Comparison of ENCODE assay signal across 24 cellular contexts in genomic region chr5:68436686-68437520, GRCh38.
DNase-seq lines count a peak whose midpoint lies in the region; ATAC-seq and TF ChIP-seq lines count a peak whose summit lies in the region.
"Had no signal": no experiment of that assay in that cellular context is flagged by ENCODE, and none has a peak within 500 bp of the region (broad histone marks: within the 10 kb centered on the region; RNA-seq: fewer than 3 reads in every experiment).

No MANE protein-coding gene starts in this region.

- H3K9me3 Mint-ChIP-seq in activated naive CD4-positive, alpha-beta T cell treated with anti-CD3 and anti-CD28 coated beads for 36 hours = no peaks in the 10 kb centered on the region
- H3K9me3 Mint-ChIP-seq: brain; natural killer cell treated with Interleukin-12 subunit alpha and Interleukin-12 subunit beta and Interleukin-15 and Interleukin-18, amount 100 ng/mL, for 72 hours had no signal

- CTCF ChIA-PET in IMR-90 (lab: Yijun Ruan, JAX) = interaction anchor here (1.1 kb wide), 1 partner anchor 150 kb away, joined by 3 read pairs; no protein-coding TSS in a partner anchor
- CTCF ChIA-PET in activated naive CD4-positive, alpha-beta T cell treated with anti-CD3 and anti-CD28 coated beads for 36 hours (lab: Charles Lee) = no interaction called here

- no peaks in the 10 kb centered on the region for H3K36me3 Mint-ChIP-seq in activated naive CD4-positive, alpha-beta T cell treated with anti-CD3 and anti-CD28 coated beads for 36 hours (ENCODE audit: low read depth)
- H3K36me3 Mint-ChIP-seq: brain; natural killer cell treated with Interleukin-12 subunit alpha and Interleukin-12 subunit beta and Interleukin-15 and Interleukin-18, amount 100 ng/mL, for 72 hours had no signal

- no peaks in the 10 kb centered on the region for H3K9me3 ChIP-seq in IMR-90 (ENCODE audit: control insufficient read depth, insufficient read depth, low read length)
- H3K9me3 ChIP-seq: colonic mucosa, vagina had no signal

- H3K14ac ChIP-seq in IMR-90 (replicated peaks; ENCODE audit: low read depth, low read length) = 0 out of 2 replicates have a peak overlapping the region, but pooled peaks have one; percentile 54

- peak overlapping the region; percentile 34; the same call in 1 of the 2 replicates for H4K5ac ChIP-seq in IMR-90 (ENCODE audit: low read depth, low read length)

- TF ChIP-seq RAD21 in IMR-90 (IDR thresholded peaks at IDR 0.05; ENCODE audit: low read length) = no peak

- H3K79me1 ChIP-seq in IMR-90 (ENCODE audit: low read depth in 1 of 2, low read length in 2 of 2) = no peaks in the 10 kb centered on the region

- no peak for TF ChIP-seq POLR2A in IMR-90 (IDR thresholded peaks at IDR 0.05; ENCODE audit: low read depth, low read length)

- H2AK9ac ChIP-seq in IMR-90 (replicated peaks; ENCODE audit: low read depth, low read length, poor library complexity) = peak overlapping the region; percentile 3

- peak overlapping the region; percentile 64 for H4K91ac ChIP-seq in IMR-90 (ENCODE audit: insufficient read depth, low read depth, low read length)

- H2BK20ac ChIP-seq in IMR-90 (ENCODE audit: low read depth, low read length) = peak overlapping the region; percentile 82

- dilution Hi-C loops in IMR-90 (cut with HindIII; ENCODE audit: low sequenced_read_pairs, unreplicated experiment) = no loop called here

- H3K23ac ChIP-seq in IMR-90 (ENCODE audit: low read depth, low read length) = peak overlapping the region; percentile 34; the same call in 1 of the 2 replicates

- ATAC-seq in IMR-90 (ENCODE audit: low read depth) = no peak
- ATAC-seq: left lobe of liver; natural killer cell treated with Interleukin-12 subunit alpha and Interleukin-12 subunit beta and Interleukin-15 and Interleukin-18, amount 100 ng/mL, for 72 hours; stimulated activated effector memory CD8-positive, alpha-beta T cell treated with anti-CD3 and anti-CD28 coated beads, Interleukin-12 subunit alpha, Interleukin-12 subunit beta, amount 100 ng/mL, for 72 hours; T-helper 17 cell had no signal

- in situ Hi-C loops in IMR-90 (cut with MboI; ENCODE audit: low sequenced_read_pairs) = no loop called here

- peak overlapping the region; percentile 68; the same call in 1 of the 2 replicates for H3K18ac ChIP-seq in IMR-90 (ENCODE audit: low read depth, low read length)

- H2BK15ac ChIP-seq in IMR-90 (ENCODE audit: low read depth, low read length) = peak overlapping the region; percentile 62; the same call in 1 of the 3 replicates

- H3K27me3 ChIP-seq in IMR-90 (ENCODE audit: control insufficient read depth, insufficient read depth, low read length) = no peaks in the 10 kb centered on the region
- H3K27me3 ChIP-seq: colonic mucosa, vagina had no signal

- H3K9me1 ChIP-seq in IMR-90 (ENCODE audit: insufficient read depth, low read length) = peaks cover 12% of the 10 kb centered on the region

- intact Hi-C loops in IMR-90 (cut with micrococcal nuclease) = loop anchor here (2.0 kb wide), 1 partner anchor 64 kb away; no protein-coding TSS in a partner anchor
- intact Hi-C loops in activated naive CD4-positive, alpha-beta T cell treated with anti-CD3 and anti-CD28 coated beads for 36 hours (cut with micrococcal nuclease) = loop anchor here (10.0 kb wide), 1 partner anchor 1432 kb away; no protein-coding TSS in a partner anchor

- no peak overlapping the region for H3K4me3 ChIP-seq in IMR-90 (ENCODE audit: insufficient read depth, low read depth, low read length)
- H3K4me3 ChIP-seq: colonic mucosa, vagina had no signal

- peak; percentile 45 for DNase-seq in IMR-90
- peak; percentile 37 for DNase-seq in amniotic epithelial cell (ENCODE audit: low read depth)
- peak; percentile 20 for DNase-seq in foreskin melanocyte
- peak; percentile 31 for DNase-seq in renal cortical epithelial cell (ENCODE audit: low read depth)
- no peak for DNase-seq in activated naive CD4-positive, alpha-beta T cell treated with anti-CD3 and anti-CD28 coated beads for 36 hours
- no peak for DNase-seq in cortex of kidney (lab: John Stamatoyannopoulos, UW)
- DNase-seq in activated T-cell treated with anti-CD3 and anti-CD28 coated beads, Interleukin-2, amount 50 U/mL, for 48 hours = no peak
- DNase-seq: activated CD4-positive, alpha-beta T cell treated with anti-CD3 and anti-CD28 coated beads, Interleukin-2, amount 10 ng/mL, durations not matched to agents 24 days and 14 days; activated naive CD8-positive, alpha-beta T cell treated with anti-CD3 and anti-CD28 coated beads for 36 hours; colonic mucosa; DMS79 treated with DMSO at 0.1 percent for 48 hours; head of caudate nucleus; Kasumi-1; midbrain; NCI-H1048; NCI-H187; SIG-M5; stimulated activated CD4-positive, alpha-beta T cell treated with anti-CD3 and anti-CD28 coated beads, Interleukin-1b, Interleukin-23, amount 100 ng/mL, for 48 hours; T-helper 17 cell had no signal

- H3K9ac ChIP-seq in IMR-90 (ENCODE audit: low read depth, low read length) = no peak overlapping the region

- no peak overlapping the region for H3K27ac Mint-ChIP-seq in activated naive CD4-positive, alpha-beta T cell treated with anti-CD3 and anti-CD28 coated beads for 36 hours
- H3K27ac Mint-ChIP-seq: activated CD4-positive, alpha-beta T cell treated with anti-CD3 and anti-CD28 coated beads, Interleukin-2, amount 10 ng/mL, durations not matched to agents 24 days and 14 days; activated naive CD8-positive, alpha-beta T cell treated with anti-CD3 and anti-CD28 coated beads for 36 hours; brain; stimulated activated effector memory CD8-positive, alpha-beta T cell treated with anti-CD3 and anti-CD28 coated beads, Interleukin-12 subunit alpha, Interleukin-12 subunit beta, amount 100 ng/mL, for 72 hours had no signal

- H3K4me3 Mint-ChIP-seq in activated naive CD4-positive, alpha-beta T cell treated with anti-CD3 and anti-CD28 coated beads for 36 hours = no peak overlapping the region
- H3K4me3 Mint-ChIP-seq: activated CD4-positive, alpha-beta T cell treated with anti-CD3 and anti-CD28 coated beads, Interleukin-2, amount 10 ng/mL, durations not matched to agents 24 days and 14 days; activated naive CD8-positive, alpha-beta T cell treated with anti-CD3 and anti-CD28 coated beads for 36 hours; brain; natural killer cell treated with Interleukin-12 subunit alpha and Interleukin-12 subunit beta and Interleukin-15 and Interleukin-18, amount 100 ng/mL, for 72 hours; stimulated activated effector memory CD8-positive, alpha-beta T cell treated with anti-CD3 and anti-CD28 coated beads, Interleukin-12 subunit alpha, Interleukin-12 subunit beta, amount 100 ng/mL, for 72 hours; T-helper 17 cell had no signal

- no peak for TF ChIP-seq CTCF in IMR-90 (conservative IDR thresholded peaks at IDR 0.05; ENCODE audit: low read depth, low read length)

- peaks cover 52% of the 10 kb centered on the region for H3K4me1 Mint-ChIP-seq in activated naive CD4-positive, alpha-beta T cell treated with anti-CD3 and anti-CD28 coated beads for 36 hours (ENCODE audit: low read depth)

- POLR2A ChIA-PET in IMR-90 (lab: Charles Lee; ENCODE audit: unreplicated experiment) = interaction anchor here (0.6 kb wide), 1 partner anchor 18 kb away, joined by 5 read pairs; no protein-coding TSS in a partner anchor

- WGBS in IMR-90 (ENCODE audit: extremely low coverage in 2 of 2, insufficient read length in 1 of 2), 2 experiments = no CpG with 5 or more reads among the region's 3 CpGs

- H3K36me3 ChIP-seq in IMR-90 (ENCODE audit: control insufficient read depth, insufficient read depth, low read length) = no peaks in the 10 kb centered on the region
- H3K36me3 ChIP-seq: colonic mucosa, vagina had no signal

- BruUV-seq in IMR-90 (replicated peaks; lab: Mats Ljungman, UMichigan) = no TSS peak

- H3K4ac ChIP-seq in IMR-90 (ENCODE audit: low read depth, low read length) = peak overlapping the region; percentile 72

- no peak overlapping the region for H3K56ac ChIP-seq in IMR-90 (ENCODE audit: extremely low read depth, insufficient read depth, low read length)

- H4K8ac ChIP-seq in IMR-90 (ENCODE audit: low read depth in 2 of 2, low read length in 2 of 2) = peak overlapping the region in 1 of 2 experiments; percentile 72; a peak in 1 of 4 replicates

- H2BK5ac ChIP-seq in IMR-90 (ENCODE audit: low read depth, low read length, poor library complexity, severe bottlenecking) = peak overlapping the region; percentile 38

- H4K20me1 ChIP-seq in IMR-90 (ENCODE audit: insufficient read depth, low read length) = no peaks in the 10 kb centered on the region

- H3K4me2 ChIP-seq in IMR-90 (ENCODE audit: low read depth, low read length) = no peak overlapping the region

- peaks cover 7% of the 10 kb centered on the region; the same call in 1 of the 2 replicates for H3K4me1 ChIP-seq in IMR-90 (ENCODE audit: control insufficient read depth, insufficient read depth, low read length)
- H3K4me1 ChIP-seq: colonic mucosa had no signal

- H2AFZ ChIP-seq in IMR-90 (replicated peaks; ENCODE audit: low read length, poor library complexity) = peak overlapping the region; percentile 47

- no peak overlapping the region for H3K27ac ChIP-seq in IMR-90 (ENCODE audit: insufficient read depth, low read length)
- H3K27ac ChIP-seq: colonic mucosa, vagina had no signal

- H3K27me3 Mint-ChIP-seq in activated naive CD4-positive, alpha-beta T cell treated with anti-CD3 and anti-CD28 coated beads for 36 hours (ENCODE audit: low read depth) = peaks cover 13% of the 10 kb centered on the region
- H3K27me3 Mint-ChIP-seq: brain; natural killer cell treated with Interleukin-12 subunit alpha and Interleukin-12 subunit beta and Interleukin-15 and Interleukin-18, amount 100 ng/mL, for 72 hours; T-helper 17 cell had no signal

- peak overlapping the region; percentile 27; the same call in 1 of the 2 replicates for H2AK5ac ChIP-seq in IMR-90 (ENCODE audit: low read depth, low read length)

- H2BK120ac ChIP-seq in IMR-90 (ENCODE audit: low read depth, low read length) = peak overlapping the region; percentile 84

TF ChIP-seq in IMR-90, 13 proteins besides CTCF, POLR2A, EP300 and RAD21 (continues in another document):
- TF ChIP-seq NFE2L2 (IDR thresholded peaks at IDR 0.05; ENCODE audit: low read depth, low read length) (no peak), RCOR1 (IDR thresholded peaks at IDR 0.05; ENCODE audit: insufficient replicate concordance, low read length) (no peak), ELK1 (IDR thresholded peaks at IDR 0.05; ENCODE audit: borderline replicate concordance, low read depth, low read length) (no peak), MAZ (IDR thresholded peaks at IDR 0.05; ENCODE audit: borderline replicate concordance, low read depth, low read length) (no peak)

Comparison
In these comparisons a context has a peak if more than half of its experiments do, and no peak if none do; other contexts are left out.
1. DNase-seq: peak in IMR-90 (single experiment), amniotic epithelial cell (single experiment), foreskin melanocyte (single experiment) and renal cortical epithelial cell (single experiment); none in activated naive CD4-positive, alpha-beta T cell treated with anti-CD3 and anti-CD28 coated beads for 36 hours (single experiment), cortex of kidney (single experiment) and activated T-cell treated with anti-CD3 and anti-CD28 coated beads, Interleukin-2, amount 50 U/mL, for 48 hours (0 of 2).